Comparison of ENCODE assay signal across 1 cellular context in the genomic region with DNA sequence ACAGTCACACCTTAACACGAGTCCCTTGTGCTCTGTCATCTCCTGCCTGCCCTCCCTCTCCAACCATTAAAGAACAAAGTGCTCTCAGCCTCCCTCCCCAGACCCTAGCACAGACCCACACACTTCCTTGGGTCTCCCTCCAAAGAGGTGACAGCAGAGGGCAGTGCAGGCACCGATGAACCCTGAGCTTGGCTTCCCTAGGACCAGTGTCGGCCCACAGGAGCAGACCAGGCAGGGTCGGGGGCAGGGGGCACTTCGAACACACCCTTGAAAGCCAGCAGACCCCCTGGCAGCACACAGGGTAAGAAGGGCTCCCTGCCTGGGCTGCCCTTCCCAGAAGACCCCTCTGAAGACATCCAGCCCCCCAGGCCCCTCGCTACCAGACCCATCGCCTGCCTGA.
TF ChIP-seq lines count a peak whose summit lies in the region.

No MANE protein-coding gene starts in this region.

TF ChIP-seq in GM12878, 131 proteins besides CTCF, POLR2A, EP300 and RAD21:
- no peak for TF ChIP-seq FOXK2 (IDR thresholded peaks at IDR 0.05)
- peak; percentile 38; the same call in 1 of the 2 replicates for TF ChIP-seq SMC3 (IDR thresholded peaks at IDR 0.05; ENCODE audit: borderline replicate concordance, low read length)
